In genomic region chr11:114059984-114060401, GRCh38 we compare ENCODE assay signal across 8 cellular contexts. TPM values are rescaled to one million over a fixed set of nuclear protein-coding genes. Genes with fewer than 3 reads are reported as not detected.
DNase-seq lines count a peak whose midpoint lies in the region; ATAC-seq and TF ChIP-seq lines count a peak whose summit lies in the region.

No MANE protein-coding gene starts in this region.

- H3K36me3 Mint-ChIP-seq in progenitor cell of endocrine pancreas (ENCODE audit: insufficient read depth) = peaks cover 5% of the 10 kb centered on the region

- no peaks in the 10 kb centered on the region for H3K9me3 Mint-ChIP-seq in progenitor cell of endocrine pancreas (ENCODE audit: low read depth)

- peak; percentile 26 for TF ChIP-seq CTCF in progenitor cell of endocrine pancreas (IDR thresholded peaks at IDR 0.05; ENCODE audit: unreplicated experiment)

- peak; percentile 18 for ATAC-seq in Right ventricle myocardium superior (ENCODE audit: poor library complexity)
- ATAC-seq in HG03354 (IDR thresholded peaks at IDR 0.05; ENCODE audit: poor library complexity, severe bottlenecking, unreplicated experiment) = no peak
- ATAC-seq in GM19351 (IDR thresholded peaks at IDR 0.05; ENCODE audit: unreplicated experiment) = no peak

- DNase-seq in activated effector memory CD4-positive, alpha-beta T cell treated with anti-CD3 and anti-CD28 coated beads, Interleukin-2, amount 50 U/mL, for 16 hours = peak; percentile 71
- no peak for DNase-seq in activated effector memory CD4-positive, alpha-beta T cell treated with Interleukin-2 at 50 U/mL for 16 hours
- DNase-seq in activated gamma-delta T cell treated with Interleukin-2 at 50 U/mL for 16 hours (peak; percentile 43), Right ventricle myocardium superior (peak; percentile 69), progenitor cell of endocrine pancreas (ENCODE audit: low spot score, unreplicated experiment) (no peak), islet precursor cell (no peak)

- H3K4me1 Mint-ChIP-seq in progenitor cell of endocrine pancreas (ENCODE audit: low read depth) = peaks cover 20% of the 10 kb centered on the region

- peak overlapping the region; percentile 94 for H3K27ac Mint-ChIP-seq in progenitor cell of endocrine pancreas

- H3K27me3 Mint-ChIP-seq in progenitor cell of endocrine pancreas = peaks cover 28% of the 10 kb centered on the region

- H3K4me3 Mint-ChIP-seq in progenitor cell of endocrine pancreas (ENCODE audit: low read depth) = peak overlapping the region; percentile 90

- intact Hi-C loops in Right ventricle myocardium superior (cut with DNase I) = loop anchor here (5.0 kb wide), 2 partner anchors 102 to 122 kb away; no protein-coding TSS in a partner anchor

RNA-seq across cellular contexts. Expression of gene ZBTB16, which starts 0.5 kb away (rescaled TPM):
- total RNA-seq in Right ventricle myocardium superior (64.8 TPM), progenitor cell of endocrine pancreas (29.6 and 32.6 TPM in 2 replicates)

Comparison
In these comparisons a context has a peak if more than half of its experiments do, and no peak if none do; other contexts are left out.
1. DNase-seq: peak in activated effector memory CD4-positive, alpha-beta T cell treated with anti-CD3 and anti-CD28 coated beads, Interleukin-2, amount 50 U/mL, for 16 hours (single experiment), activated gamma-delta T cell treated with Interleukin-2 at 50 U/mL for 16 hours (single experiment) and Right ventricle myocardium superior (single experiment); none in activated effector memory CD4-positive, alpha-beta T cell treated with Interleukin-2 at 50 U/mL for 16 hours (single experiment), progenitor cell of endocrine pancreas (single experiment) and islet precursor cell (single experiment).